In genomic region chr6:14917101-14917500, GRCh38 we compare ENCODE assay signal across 19 cellular contexts.
DNase-seq lines count a peak whose midpoint lies in the region; FAIRE-seq and TF ChIP-seq lines count a peak whose summit lies in the region.
"Had no signal": no experiment of that assay in that cellular context is flagged by ENCODE, and none has a peak within 500 bp of the region (broad histone marks: within the 10 kb centered on the region; RNA-seq: fewer than 3 reads in every experiment).

No MANE protein-coding gene starts in this region.

- TF ChIP-seq POLR2A in GM12891 (IDR thresholded peaks at IDR 0.05; ENCODE audit: low read depth, low read length): no peak

- H3K27me3 ChIP-seq in brain microvascular endothelial cell (replicated peaks): no peaks in the 10 kb centered on the region
- H3K27me3 ChIP-seq: neural progenitor cell, upper lobe of left lung had no signal

- in situ Hi-C loops in brain microvascular endothelial cell (cut with HindIII; ENCODE audit: low pct_ligation_motif_present, low sequenced_read_pairs): no loop called here
- in situ Hi-C loops in KBM-7 (cut with MboI; ENCODE audit: low pct_unique_long_range_greater_than_20kb, low sequenced_read_pairs): no loop called here

- TF ChIP-seq CTCF in brain microvascular endothelial cell (IDR thresholded peaks at IDR 0.05; ENCODE audit: low read depth, low read length, missing control alignments): no peak

- H3K4me3 ChIP-seq in brain microvascular endothelial cell (ENCODE audit: low read depth, low read length): no peak overlapping the region
- H3K4me3 ChIP-seq: neural progenitor cell, upper lobe of left lung had no signal

- DNase-seq in AG08395 (ENCODE audit: low spot score): peak; percentile 40
- DNase-seq in HPDE6-E6E7 (ENCODE audit: extremely low spot score): peak; percentile 23
- DNase-seq in brain microvascular endothelial cell: peak; percentile 75
- DNase-seq in myocyte (ENCODE audit: low read depth): peak; percentile 63
- DNase-seq in GM12891 (ENCODE audit: insufficient read length, low spot score): no peak
- no peak for DNase-seq in KBM-7
- no peak for DNase-seq in DMS79 (lab: John Stamatoyannopoulos, UW)
- DNase-seq in NCI-H1436 treated with DMSO at 0.1 percent for 48 hours (lab: John Stamatoyannopoulos, UW): no peak
- DNase-seq: activated CD4-positive, alpha-beta T cell treated with anti-CD3 and anti-CD28 coated beads for 4 hours; central memory CD4-positive, alpha-beta T cell; effector memory CD8-positive, alpha-beta T cell; Karpas-422; NCI-H1694; NCI-H446; SIG-M5; upper lobe of left lung had no signal

- FAIRE-seq in GM12891 (lab: Jason Lieb, UNC): no peak
- FAIRE-seq: D721Med, GM18507 had no signal

- H3K36me3 ChIP-seq in brain microvascular endothelial cell (replicated peaks): no peaks in the 10 kb centered on the region
- H3K36me3 ChIP-seq: neural progenitor cell, upper lobe of left lung had no signal

- H3K27ac ChIP-seq in brain microvascular endothelial cell: no peak overlapping the region
- H3K27ac ChIP-seq: neural progenitor cell, upper lobe of left lung had no signal

TF ChIP-seq in GM12891, 5 proteins besides CTCF, POLR2A, EP300 and RAD21:
- no peak for TF ChIP-seq POU2F2 (IDR thresholded peaks at IDR 0.05; ENCODE audit: low read depth, low read length)
- TF ChIP-seq SPI1 (IDR thresholded peaks at IDR 0.05; ENCODE audit: low read depth, low read length): no peak
- TF ChIP-seq PAX5 (IDR thresholded peaks at IDR 0.05; ENCODE audit: insufficient read depth, low read length, severe bottlenecking): no peak
- no peak for TF ChIP-seq POLR2AphosphoS5 (IDR thresholded peaks at IDR 0.05; ENCODE audit: low read depth, low read length)
- TF ChIP-seq TAF1 (IDR thresholded peaks at IDR 0.05; ENCODE audit: low read depth, low read length): no peak

Comparison
In these comparisons a context has a peak if more than half of its experiments do, and no peak if none do; other contexts are left out.
1. DNase-seq: peak in AG08395 (single experiment), HPDE6-E6E7 (single experiment), brain microvascular endothelial cell (single experiment) and myocyte (single experiment); none in GM12891 (single experiment), KBM-7 (single experiment), DMS79 (single experiment) and NCI-H1436 treated with DMSO at 0.1 percent for 48 hours (single experiment).